Comparison of ENCODE assay signal across 19 cellular contexts in genomic region chr6:166630421-166630820, GRCh38. TPM values are rescaled to one million over a fixed set of nuclear protein-coding genes. Genes with fewer than 3 reads are reported as not detected.
DNase-seq lines count a peak whose midpoint lies in the region; ATAC-seq and TF ChIP-seq lines count a peak whose summit lies in the region.
"Had no signal": no experiment of that assay in that cellular context is flagged by ENCODE, and none has a peak within 500 bp of the region (broad histone marks: within the 10 kb centered on the region; RNA-seq: fewer than 3 reads in every experiment).

No MANE protein-coding gene starts in this region.

- peak overlapping the region; percentile 52 for H2AFZ ChIP-seq in IMR-90 (replicated peaks; ENCODE audit: low read length, poor library complexity)

- no peak for TF ChIP-seq POLR2A in IMR-90 (IDR thresholded peaks at IDR 0.05; ENCODE audit: low read depth, low read length)

- ATAC-seq in IMR-90 (ENCODE audit: low read depth) (no peak), HG02885 (IDR thresholded peaks at IDR 0.05; ENCODE audit: poor library complexity, unreplicated experiment) (no peak), HG02763 (IDR thresholded peaks at IDR 0.05; ENCODE audit: unreplicated experiment) (no peak)
- ATAC-seq in stimulated activated naive B cell treated with anti-CD40 and anti-IgM and Interleukin-4, amounts not matched to agents 10 μg/mL and 1 μg/mL and 100 μg/mL, for 72 hours (replicated peaks): no peak
- ATAC-seq: HepG2, K562, T-cell had no signal

- H3K27ac Mint-ChIP-seq in endothelial cell (ENCODE audit: unreplicated experiment): peak overlapping the region; percentile 61
- peak overlapping the region; percentile 94 for H3K27ac Mint-ChIP-seq in stimulated activated naive B cell treated with anti-CD40 and anti-IgM and Interleukin-4, amounts not matched to agents 10 μg/mL and 1 μg/mL and 100 μg/mL, for 72 hours
- H3K27ac Mint-ChIP-seq in Calu3 (ENCODE audit: unreplicated experiment): no peak overlapping the region
- H3K27ac Mint-ChIP-seq: CD14-positive monocyte, T-cell had no signal

- H3K79me1 ChIP-seq in IMR-90 (ENCODE audit: low read depth in 1 of 2, low read length in 2 of 2): peaks cover 0 to 11% of the 10 kb centered on the region in 2 experiments; a peak in 2 of 4 replicates

- no peaks in the 10 kb centered on the region for H3K9me3 ChIP-seq in IMR-90 (ENCODE audit: control insufficient read depth, insufficient read depth, low read length)

- H2BK120ac ChIP-seq in IMR-90 (ENCODE audit: low read depth, low read length): no peak overlapping the region

- H3K9me1 ChIP-seq in IMR-90 (ENCODE audit: insufficient read depth, low read length): peaks cover 9% of the 10 kb centered on the region

- H3K9me3 Mint-ChIP-seq in endothelial cell (ENCODE audit: unreplicated experiment) (no peaks in the 10 kb centered on the region), Calu3 (ENCODE audit: low read depth, unreplicated experiment) (no peaks in the 10 kb centered on the region)
- H3K9me3 Mint-ChIP-seq in stimulated activated naive B cell treated with anti-CD40 and anti-IgM and Interleukin-4, amounts not matched to agents 10 μg/mL and 1 μg/mL and 100 μg/mL, for 72 hours: peaks cover 5% of the 10 kb centered on the region in 2 donors
- H3K9me3 Mint-ChIP-seq: T-cell had no signal

- CTCF ChIA-PET in IMR-90 (lab: Yijun Ruan, JAX): interaction anchor here (0.9 kb wide), 1 partner anchor 12 kb away, joined by 3 read pairs; no protein-coding TSS in a partner anchor
- CTCF ChIA-PET in Calu3 (lab: Charles Lee): no interaction called here

- no peak for TF ChIP-seq CTCF in IMR-90 (conservative IDR thresholded peaks at IDR 0.05; ENCODE audit: low read depth, low read length)
- TF ChIP-seq CTCF in endothelial cell (IDR thresholded peaks at IDR 0.05; ENCODE audit: unreplicated experiment): no peak
- TF ChIP-seq CTCF in Calu3 (IDR thresholded peaks at IDR 0.05; ENCODE audit: unreplicated experiment): no peak

- H2AK9ac ChIP-seq in IMR-90 (replicated peaks; ENCODE audit: low read depth, low read length, poor library complexity): no peak overlapping the region

- intact Hi-C loops in IMR-90 (cut with micrococcal nuclease): no loop called here
- intact Hi-C loops in Calu3 (cut with micrococcal nuclease; ENCODE audit: unreplicated experiment): no loop called here

- no peak overlapping the region for H4K5ac ChIP-seq in IMR-90 (ENCODE audit: low read depth, low read length)

- no peak overlapping the region for H3K27ac ChIP-seq in IMR-90 (ENCODE audit: insufficient read depth, low read length)

- no peak overlapping the region for H3K4me2 ChIP-seq in IMR-90 (ENCODE audit: low read depth, low read length)

- WGBS in IMR-90 (ENCODE audit: extremely low coverage in 2 of 2, insufficient read length in 1 of 2), 2 experiments: 75% methylated on average over 3 of the region's 7 CpGs; no CpG with 5 or more reads in 1 of the 2 experiments

- H3K18ac ChIP-seq in IMR-90 (ENCODE audit: low read depth, low read length): no peak overlapping the region

- H3K4me1 ChIP-seq in IMR-90 (ENCODE audit: control insufficient read depth, insufficient read depth, low read length): peaks cover 9% of the 10 kb centered on the region

- H3K9ac ChIP-seq in IMR-90 (ENCODE audit: low read depth, low read length): no peak overlapping the region

- H4K20me1 ChIP-seq in IMR-90 (ENCODE audit: insufficient read depth, low read length): no peaks in the 10 kb centered on the region; the same call in 1 of the 2 replicates

- no peak overlapping the region for H4K8ac ChIP-seq in IMR-90 (ENCODE audit: low read depth in 2 of 2, low read length in 2 of 2)

- H3K4me3 Mint-ChIP-seq in endothelial cell (ENCODE audit: unreplicated experiment) (no peak overlapping the region), Calu3 (ENCODE audit: low read depth, unreplicated experiment) (no peak overlapping the region)
- H3K4me3 Mint-ChIP-seq in stimulated activated naive B cell treated with anti-CD40 and anti-IgM and Interleukin-4, amounts not matched to agents 10 μg/mL and 1 μg/mL and 100 μg/mL, for 72 hours: peak overlapping the region; percentile 21 to 41
- H3K4me3 Mint-ChIP-seq: T-cell had no signal

- POLR2A ChIA-PET in IMR-90 (lab: Charles Lee; ENCODE audit: unreplicated experiment): no interaction called here

- H3K4me3 ChIP-seq in IMR-90 (ENCODE audit: insufficient read depth, low read depth, low read length): no peak overlapping the region
- H3K4me3 ChIP-seq: K562 had no signal

- no peak overlapping the region for H2BK5ac ChIP-seq in IMR-90 (ENCODE audit: low read depth, low read length, poor library complexity, severe bottlenecking)

- no peak overlapping the region for H3K56ac ChIP-seq in IMR-90 (ENCODE audit: extremely low read depth, insufficient read depth, low read length)

- no peaks in the 10 kb centered on the region for H3K27me3 ChIP-seq in IMR-90 (ENCODE audit: control insufficient read depth, insufficient read depth, low read length)

- DNase-seq in EH (ENCODE audit: low read depth) (peak; percentile 32), IMR-90 (no peak), endothelial cell (ENCODE audit: low spot score) (no peak), Calu3 (no peak)
- no peak for DNase-seq in stimulated activated naive B cell treated with anti-CD40 and anti-IgM and Interleukin-4, amounts not matched to agents 10 μg/mL and 1 μg/mL and 100 μg/mL, for 72 hours
- DNase-seq: Kasumi-1, NCI-H1105 treated with DMSO at 0.1 percent for 48 hours, NCI-H146, NCI-H1930, NCI-H2107, NCI-H524, NCI-H774, Right ventricle myocardium superior, T-cell had no signal

- no peak overlapping the region for H3K14ac ChIP-seq in IMR-90 (replicated peaks; ENCODE audit: low read depth, low read length)

- H3K36me3 ChIP-seq in IMR-90 (ENCODE audit: control insufficient read depth, insufficient read depth, low read length): no peaks in the 10 kb centered on the region

- H3K36me3 Mint-ChIP-seq in endothelial cell (ENCODE audit: low read depth, unreplicated experiment) (peaks cover 8% of the 10 kb centered on the region), Calu3 (ENCODE audit: insufficient read depth, unreplicated experiment) (peaks cover 29% of the 10 kb centered on the region)
- H3K36me3 Mint-ChIP-seq in stimulated activated naive B cell treated with anti-CD40 and anti-IgM and Interleukin-4, amounts not matched to agents 10 μg/mL and 1 μg/mL and 100 μg/mL, for 72 hours: peaks cover 10 to 14% of the 10 kb centered on the region in 2 donors
- H3K36me3 Mint-ChIP-seq: CD14-positive monocyte had no signal

- BruUV-seq in IMR-90 (replicated peaks; lab: Mats Ljungman, UMichigan) (no TSS peak), Calu3 (replicated peaks; lab: Mats Ljungman, UMichigan) (no TSS peak)

- H2BK20ac ChIP-seq in IMR-90 (ENCODE audit: low read depth, low read length): no peak overlapping the region

- H2AK5ac ChIP-seq in IMR-90 (ENCODE audit: low read depth, low read length): peak overlapping the region; percentile 36; the same call in 1 of the 2 replicates

- dilution Hi-C loops in IMR-90 (cut with HindIII; ENCODE audit: low sequenced_read_pairs, unreplicated experiment): no loop called here

- no peak overlapping the region for H3K4ac ChIP-seq in IMR-90 (ENCODE audit: low read depth, low read length)

- no peak overlapping the region for H2BK15ac ChIP-seq in IMR-90 (ENCODE audit: low read depth, low read length)

- H4K91ac ChIP-seq in IMR-90 (ENCODE audit: insufficient read depth, low read depth, low read length): no peak overlapping the region

- TF ChIP-seq RAD21 in IMR-90 (IDR thresholded peaks at IDR 0.05; ENCODE audit: low read length): no peak

- peaks cover 26% of the 10 kb centered on the region for H3K27me3 Mint-ChIP-seq in endothelial cell (ENCODE audit: unreplicated experiment)
- H3K27me3 Mint-ChIP-seq in stimulated activated naive B cell treated with anti-CD40 and anti-IgM and Interleukin-4, amounts not matched to agents 10 μg/mL and 1 μg/mL and 100 μg/mL, for 72 hours: peaks cover 35% of the 10 kb centered on the region in 2 donors
- peaks cover 32% of the 10 kb centered on the region for H3K27me3 Mint-ChIP-seq in Calu3 (ENCODE audit: unreplicated experiment)

- peaks cover 55% of the 10 kb centered on the region for H3K4me1 Mint-ChIP-seq in endothelial cell (ENCODE audit: unreplicated experiment)
- peaks cover 40 to 70% of the 10 kb centered on the region in 2 donors for H3K4me1 Mint-ChIP-seq in stimulated activated naive B cell treated with anti-CD40 and anti-IgM and Interleukin-4, amounts not matched to agents 10 μg/mL and 1 μg/mL and 100 μg/mL, for 72 hours
- peaks cover 16% of the 10 kb centered on the region for H3K4me1 Mint-ChIP-seq in Calu3 (ENCODE audit: low read depth, unreplicated experiment)

- H3K23ac ChIP-seq in IMR-90 (ENCODE audit: low read depth, low read length): no peak overlapping the region

- in situ Hi-C loops in IMR-90 (cut with MboI; ENCODE audit: low sequenced_read_pairs): loop anchor here (25.0 kb wide), 1 partner anchor 357 kb away; the partner anchor contains the start of gene CEP43

TF ChIP-seq in IMR-90, 13 proteins besides CTCF, POLR2A, EP300 and RAD21 (continues in another document):
- TF ChIP-seq USF2 (IDR thresholded peaks at IDR 0.05; ENCODE audit: low read depth, low read length): no peak

RNA-seq across cellular contexts. Expression of gene RPS6KA2, which starts 3.4 kb away (rescaled TPM):
- total RNA-seq in IMR-90 (2012; rRNA removed) (22.2 and 26.9 TPM in 2 replicates), endothelial cell (ENCODE audit: unreplicated experiment) (105 TPM), Calu3 (2022) (25.8 and 41.3 TPM in 2 replicates)
- 27.6 and 31.3 TPM in 2 replicates for polyA plus RNA-seq in IMR-90 (2012; rRNA removed)
- polyA plus RNA-seq in IMR-90 (2012; cell fraction: cytosol; rRNA removed): 22.6 and 41.6 TPM in 2 replicates
- 23.6 and 31.1 TPM in 2 replicates for polyA plus RNA-seq in IMR-90 (2012; cell fraction: nucleus; rRNA removed; ENCODE audit: low replicate concordance)

RNA-seq across cellular contexts. Expression of gene RAMACL, which starts 43.9 kb away (rescaled TPM):
- 0.90 and 1.1 TPM in 2 replicates for total RNA-seq in IMR-90 (2012; rRNA removed)
- polyA plus RNA-seq in IMR-90 (2012; rRNA removed): 0.17 and 0.46 TPM in 2 replicates
- 0.02 and 0.03 TPM in 2 replicates for polyA plus RNA-seq in IMR-90 (2012; cell fraction: cytosol; rRNA removed)
- 0.17 and 0.94 TPM in 2 replicates for polyA plus RNA-seq in IMR-90 (2012; cell fraction: nucleus; rRNA removed; ENCODE audit: low replicate concordance)
- 4.9 TPM for total RNA-seq in endothelial cell (ENCODE audit: unreplicated experiment)
- 1.3 and 2.2 TPM in 2 replicates for total RNA-seq in Calu3 (2022)

Comparison
In these comparisons a context has a peak if more than half of its experiments do, and no peak if none do; other contexts are left out.
1. H3K4me3 Mint-ChIP-seq: peak in stimulated activated naive B cell treated with anti-CD40 and anti-IgM and Interleukin-4, amounts not matched to agents 10 μg/mL and 1 μg/mL and 100 μg/mL, for 72 hours (2 of 2); none in endothelial cell (single experiment) and Calu3 (single experiment).